ENCODE assay signal across 20 cellular contexts in the genomic region with DNA sequence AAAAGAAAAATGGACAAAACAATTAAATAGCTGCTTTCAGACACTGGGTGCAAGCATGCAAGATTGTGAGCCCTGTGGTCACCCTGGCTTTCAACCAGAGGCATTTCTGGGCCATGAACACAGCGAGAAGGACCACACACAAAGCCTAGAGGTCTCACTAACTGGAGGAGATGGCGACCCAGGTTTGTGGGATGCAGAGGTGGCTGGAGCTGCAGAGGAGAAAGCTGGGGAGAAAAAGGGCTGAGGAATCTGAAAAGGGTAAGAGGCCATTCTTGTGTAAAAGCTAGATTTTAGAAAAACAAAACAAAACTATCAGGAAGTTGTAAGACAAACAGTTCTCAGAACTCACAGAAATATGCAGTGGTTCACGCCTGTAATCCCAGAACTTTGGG. TPM values are rescaled to one million over a fixed set of nuclear protein-coding genes. Genes with fewer than 3 reads are reported as not detected.
DNase-seq lines count a peak whose midpoint lies in the region; ATAC-seq and TF ChIP-seq lines count a peak whose summit lies in the region.
"Had no signal": no experiment of that assay in that cellular context is flagged by ENCODE, and none has a peak within 500 bp of the region (broad histone marks: within the 10 kb centered on the region; RNA-seq: fewer than 3 reads in every experiment).

No MANE protein-coding gene starts in this region.

- peaks cover 5% of the 10 kb centered on the region for H3F3A ChIP-seq in SK-N-SH (replicated peaks; ENCODE audit: insufficient read depth)

- H3K9me3 ChIP-seq in CD8-positive, alpha-beta memory T cell (ENCODE audit: low read length), result no peaks in the 10 kb centered on the region
- H3K9me3 ChIP-seq in NT2/D1 (ENCODE audit: insufficient read depth, low read length) (no peaks in the 10 kb centered on the region), endodermal cell (ENCODE audit: control insufficient read depth, low read length) (no peaks in the 10 kb centered on the region), SK-N-SH (no peaks in the 10 kb centered on the region)
- H3K9me3 ChIP-seq: gastroesophageal sphincter, HAP-1 had no signal

- H3K4me1 ChIP-seq in CD8-positive, alpha-beta memory T cell (ENCODE audit: insufficient read depth, low read length), result no peaks in the 10 kb centered on the region
- H3K4me1 ChIP-seq in NT2/D1 (ENCODE audit: insufficient read depth, insufficient read length), result no peaks in the 10 kb centered on the region
- H3K4me1 ChIP-seq in endodermal cell (ENCODE audit: control insufficient read depth, insufficient read depth, low read length), result no peaks in the 10 kb centered on the region
- H3K4me1 ChIP-seq in SK-N-SH (ENCODE audit: control insufficient read depth in 1 of 2, insufficient read depth in 2 of 2, low read depth in 1 of 2, low read length in 1 of 2), result peaks cover 0 to 10% of the 10 kb centered on the region in 2 experiments; a peak in 2 of 4 replicates
- H3K4me1 ChIP-seq: gastroesophageal sphincter, HAP-1, parathyroid adenoma had no signal

- H3K36me3 ChIP-seq in CD8-positive, alpha-beta memory T cell (ENCODE audit: insufficient read depth, low read length), result no peaks in the 10 kb centered on the region
- H3K36me3 ChIP-seq in NT2/D1 (ENCODE audit: insufficient read depth, insufficient read length, low read length), result peaks cover 9% of the 10 kb centered on the region
- H3K36me3 ChIP-seq in endodermal cell (ENCODE audit: control insufficient read depth, insufficient read depth, low read length), result peaks cover 3% of the 10 kb centered on the region
- peaks cover 2 to 5% of the 10 kb centered on the region in 2 experiments for H3K36me3 ChIP-seq in SK-N-SH (replicated peaks in 1 of 2; ENCODE audit: control insufficient read depth in 1 of 2, insufficient read depth in 2 of 2, low read length in 1 of 2)
- H3K36me3 ChIP-seq: gastroesophageal sphincter had no signal

- peak overlapping the region; percentile 63 for H3K27ac ChIP-seq in CD8-positive, alpha-beta memory T cell (ENCODE audit: low read depth, low read length)
- no peak overlapping the region for H3K27ac ChIP-seq in endodermal cell (ENCODE audit: low read depth, low read length)
- H3K27ac ChIP-seq in SK-N-SH (ENCODE audit: low read depth in 2 of 2, low read length in 1 of 2), result no peak overlapping the region
- H3K27ac ChIP-seq: gastroesophageal sphincter, parathyroid adenoma, SK-N-MC had no signal

- WGBS in endodermal cell (ENCODE audit: insufficient coverage in 1 of 2, insufficient read length in 1 of 2), 2 experiments, result 93 to 97% methylated on average over 3 of the region's 3 CpGs
- 93% methylated on average over 3 of the region's 3 CpGs for WGBS in SK-N-SH (ENCODE audit: low lambda C conversion rate)

- H3K9ac ChIP-seq in NT2/D1 (ENCODE audit: insufficient read length, low read depth) (no peak overlapping the region), endodermal cell (ENCODE audit: extremely low read depth, low read length, poor library complexity, severe bottlenecking) (no peak overlapping the region), SK-N-SH (no peak overlapping the region)
- H3K9ac ChIP-seq: parathyroid adenoma had no signal

- H3K9me2 ChIP-seq in SK-N-SH, result no peaks in the 10 kb centered on the region

- TF ChIP-seq EP300 in SK-N-SH (IDR thresholded peaks at IDR 0.05; ENCODE audit: borderline replicate concordance in 1 of 2, low read depth in 1 of 2, low read length in 1 of 2), result no peak

- H3K27me3 ChIP-seq in CD8-positive, alpha-beta memory T cell (ENCODE audit: insufficient read depth, low read length, poor library complexity, severe bottlenecking), result no peaks in the 10 kb centered on the region
- no peaks in the 10 kb centered on the region for H3K27me3 ChIP-seq in NT2/D1 (ENCODE audit: insufficient read depth, insufficient read length)
- H3K27me3 ChIP-seq in endodermal cell (ENCODE audit: control insufficient read depth, insufficient read depth, low read length, poor library complexity, severe bottlenecking), result no peaks in the 10 kb centered on the region
- no peaks in the 10 kb centered on the region for H3K27me3 ChIP-seq in SK-N-SH (ENCODE audit: insufficient read depth)
- H3K27me3 ChIP-seq: gastroesophageal sphincter had no signal

- peaks cover 0 to 1% (median 0%) of the 10 kb centered on the region in 5 donors for H3K9me3 Mint-ChIP-seq in CD8-positive, alpha-beta memory T cell
- no peaks in the 10 kb centered on the region for H3K9me3 Mint-ChIP-seq in endodermal cell

- no peak for TF ChIP-seq RAD21 in SK-N-SH (IDR thresholded peaks at IDR 0.05; ENCODE audit: low read length)

- H3K79me2 ChIP-seq in SK-N-SH (ENCODE audit: insufficient read depth), result no peaks in the 10 kb centered on the region
- H3K79me2 ChIP-seq: parathyroid adenoma had no signal

- H3K4me1 Mint-ChIP-seq in CD8-positive, alpha-beta memory T cell, result peaks cover 0 to 6% (median 0%) of the 10 kb centered on the region in 3 donors
- H3K4me1 Mint-ChIP-seq in endodermal cell, result peaks cover 7% of the 10 kb centered on the region

- CTCF ChIA-PET in CD8-positive, alpha-beta memory T cell (lab: Charles Lee), result no interaction called here
- CTCF ChIA-PET in SK-N-SH (lab: Yijun Ruan, JAX), result interaction anchor here (1.7 kb wide), 1 partner anchor 18 kb away, joined by 5 read pairs; no protein-coding TSS in a partner anchor

- H3K4me3 ChIP-seq in CD8-positive, alpha-beta memory T cell (ENCODE audit: low read length), result no peak overlapping the region
- H3K4me3 ChIP-seq in NT2/D1 (ENCODE audit: insufficient read length, low read depth) (no peak overlapping the region), endodermal cell (ENCODE audit: low read length) (no peak overlapping the region), SK-N-SH (ENCODE audit: low read depth in 2 of 2, low read length in 1 of 2) (no peak overlapping the region)
- H3K4me3 ChIP-seq: gastroesophageal sphincter, HAP-1, SK-N-MC had no signal

- no peak for ATAC-seq in HG02642 (IDR thresholded peaks at IDR 0.05; ENCODE audit: poor library complexity, unreplicated experiment)
- ATAC-seq: gastroesophageal sphincter, PC-3 had no signal

- DNase-seq in CD8-positive, alpha-beta memory T cell, result no peak
- peak; percentile 93 for DNase-seq in NT2/D1 (ENCODE audit: low read depth, low spot score)
- peak; percentile 72 for DNase-seq in endodermal cell
- DNase-seq in iPS-NIHi11 (ENCODE audit: low spot score), result peak; percentile 47
- DNase-seq in NCI-H1092 (lab: John Stamatoyannopoulos, UW), result no peak
- DNase-seq in SK-N-SH, result no peak
- no peak for DNase-seq in SW 1271 (lab: John Stamatoyannopoulos, UW)
- DNase-seq: ACHN; activated gamma-delta T cell treated with Interleukin-2 at 50 U/mL for 16 hours; amygdala; DND-41; NCI-H1417 treated with DMSO at 0.1 percent for 48 hours; NCI-H82; PC-3; stimulated activated CD4-positive, alpha-beta T cell treated with anti-CD3 and anti-CD28 coated beads, Interleukin-2, amount 100 ng/mL, for 24 hours had no signal

- H3K36me3 Mint-ChIP-seq in CD8-positive, alpha-beta memory T cell, result no peaks in the 10 kb centered on the region
- peaks cover 7% of the 10 kb centered on the region for H3K36me3 Mint-ChIP-seq in endodermal cell (ENCODE audit: low read depth)

- no peak overlapping the region for H3K4me2 ChIP-seq in SK-N-SH

- no peak overlapping the region for H3K4me3 Mint-ChIP-seq in CD8-positive, alpha-beta memory T cell
- no peak overlapping the region for H3K4me3 Mint-ChIP-seq in endodermal cell

- H3K27me3 Mint-ChIP-seq in CD8-positive, alpha-beta memory T cell, result no peaks in the 10 kb centered on the region
- H3K27me3 Mint-ChIP-seq in endodermal cell (ENCODE audit: insufficient read depth), result no peaks in the 10 kb centered on the region

- no peak for TF ChIP-seq CTCF in endodermal cell (conservative IDR thresholded peaks at IDR 0.05)
- no peak for TF ChIP-seq CTCF in SK-N-SH (IDR thresholded peaks at IDR 0.05)

- no peaks in the 10 kb centered on the region for H4K20me1 ChIP-seq in SK-N-SH (ENCODE audit: insufficient read depth)

- H2AFZ ChIP-seq in SK-N-SH (ENCODE audit: low read depth), result no peak overlapping the region
- H2AFZ ChIP-seq: parathyroid adenoma had no signal

- POLR2A ChIA-PET in CD8-positive, alpha-beta memory T cell (lab: Charles Lee), result no interaction called here
- POLR2A ChIA-PET in SK-N-SH (lab: Yijun Ruan, JAX), result no interaction called here

- H3K27ac Mint-ChIP-seq in CD8-positive, alpha-beta memory T cell, result no peak overlapping the region
- H3K27ac Mint-ChIP-seq in endodermal cell, result peak overlapping the region; percentile 49

TF ChIP-seq in SK-N-SH, 30 proteins besides CTCF, POLR2A, EP300 and RAD21 (continues in another document):
- TF ChIP-seq CHD2 (IDR thresholded peaks at IDR 0.05; ENCODE audit: low read length, partially characterized antibody), result no peak
- no peak for TF ChIP-seq MXI1 (IDR thresholded peaks at IDR 0.05; ENCODE audit: low read depth, low read length)
- TF ChIP-seq FOSL2 (IDR thresholded peaks at IDR 0.05; ENCODE audit: borderline replicate concordance, low read depth), result no peak
- TF ChIP-seq, protein P1, sequence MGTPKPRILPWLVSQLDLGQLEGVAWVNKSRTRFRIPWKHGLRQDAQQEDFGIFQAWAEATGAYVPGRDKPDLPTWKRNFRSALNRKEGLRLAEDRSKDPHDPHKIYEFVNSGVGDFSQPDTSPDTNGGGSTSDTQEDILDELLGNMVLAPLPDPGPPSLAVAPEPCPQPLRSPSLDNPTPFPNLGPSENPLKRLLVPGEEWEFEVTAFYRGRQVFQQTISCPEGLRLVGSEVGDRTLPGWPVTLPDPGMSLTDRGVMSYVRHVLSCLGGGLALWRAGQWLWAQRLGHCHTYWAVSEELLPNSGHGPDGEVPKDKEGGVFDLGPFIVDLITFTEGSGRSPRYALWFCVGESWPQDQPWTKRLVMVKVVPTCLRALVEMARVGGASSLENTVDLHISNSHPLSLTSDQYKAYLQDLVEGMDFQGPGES (IDR thresholded peaks at IDR 0.05; ENCODE audit: low read depth, low read length), result no peak
- TF ChIP-seq JUND (IDR thresholded peaks at IDR 0.05), result no peak

RNA-seq across cellular contexts. Expression of gene PTPRN2, which starts 30.1 kb away (rescaled TPM):
- total RNA-seq in CD8-positive, alpha-beta memory T cell, result under 1 TPM; 0.33 to 0.42 TPM
- 1.2 TPM for polyA plus RNA-seq in CD8-positive, alpha-beta memory T cell
- 1 to 10 TPM in 1 of 2 donors, under 1 TPM in 1; 0.69 to 1.2 TPM for total RNA-seq in endodermal cell
- 0.68 TPM for polyA plus RNA-seq in endodermal cell (2013, experiment 1 of 2)
- 0.37 TPM for polyA plus RNA-seq in endodermal cell (2013, experiment 2 of 2)
- 3.9 and 4.0 TPM in 2 replicates for polyA plus RNA-seq in SK-N-SH (2012; rRNA removed)
- polyA plus RNA-seq in SK-N-SH (2012; cell fraction: cytosol; rRNA removed), result 3.0 and 4.1 TPM in 2 replicates
- 4.5 and 5.5 TPM in 2 replicates for polyA plus RNA-seq in SK-N-SH (2012; cell fraction: nucleus; rRNA removed)

Comparison
In these comparisons a context has a peak if more than half of its experiments do, and no peak if none do; other contexts are left out.
1. DNase-seq: peak in NT2/D1 (single experiment), endodermal cell (single experiment) and iPS-NIHi11 (single experiment); none in CD8-positive, alpha-beta memory T cell (0 of 5), NCI-H1092 (single experiment), SK-N-SH (single experiment) and SW 1271 (0 of 2).